ENCODE assay signal across 8 cellular contexts in the genomic region with DNA sequence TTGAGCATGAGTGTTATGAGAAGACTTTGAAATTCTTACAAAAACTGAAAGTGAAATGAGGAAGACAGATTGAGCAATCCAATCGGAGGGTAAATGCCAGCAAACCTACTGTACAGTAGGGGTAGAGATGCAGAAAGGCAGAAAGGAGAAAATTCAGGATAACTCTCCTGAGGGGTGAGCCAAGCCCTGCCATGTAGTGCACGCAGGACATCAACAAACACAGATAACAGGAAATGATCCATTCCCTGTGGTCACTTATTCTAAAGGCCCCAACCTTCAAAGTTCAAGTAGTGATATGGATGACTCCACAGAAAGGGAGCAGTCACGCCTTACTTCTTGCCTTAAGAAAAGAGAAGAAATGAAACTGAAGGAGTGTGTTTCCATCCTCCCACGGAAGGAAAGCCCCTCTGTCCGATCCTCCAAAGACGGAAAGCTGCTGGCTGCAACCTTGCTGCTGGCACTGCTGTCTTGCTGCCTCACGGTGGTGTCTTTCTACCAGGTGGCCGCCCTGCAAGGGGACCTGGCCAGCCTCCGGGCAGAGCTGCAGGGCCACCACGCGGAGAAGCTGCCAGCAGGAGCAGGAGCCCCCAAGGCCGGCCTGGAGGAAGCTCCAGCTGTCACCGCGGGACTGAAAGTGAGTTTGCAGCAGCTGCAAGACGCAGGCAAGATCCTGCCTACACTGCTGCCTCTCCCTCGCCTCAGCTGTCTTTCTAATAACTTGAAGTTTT. TPM values are rescaled to one million over a fixed set of nuclear protein-coding genes. Genes with fewer than 3 reads are reported as not detected.
DNase-seq lines count a peak whose midpoint lies in the region; ATAC-seq and TF ChIP-seq lines count a peak whose summit lies in the region.

Gene TNFSF13B (plus strand): TSS at position 118 of the 728 bp plus-strand sequence. CDS start 178 bp downstream, at position 296.

- ATAC-seq in GM18499 (IDR thresholded peaks at IDR 0.05; ENCODE audit: insufficient read depth, unreplicated experiment) (peak; percentile 57), HG02642 (IDR thresholded peaks at IDR 0.05; ENCODE audit: poor library complexity, unreplicated experiment) (peak; percentile 78), upper lobe of left lung (ENCODE audit: low FRiP score in 2 of 2) (peak; percentile 83)

- H3K4me1 ChIP-seq in neutrophil (ENCODE audit: control insufficient read depth in 1 of 2, insufficient read depth in 1 of 2, low read depth in 1 of 2, low read length in 1 of 2) (peaks cover 76 to 84% of the 10 kb centered on the region in 2 experiments), upper lobe of left lung (peaks cover 21 to 29% (median 25%) of the 10 kb centered on the region in 4 donors)

- peak in 1 of 4 donors; percentile 11 for TF ChIP-seq POLR2A in upper lobe of left lung (IDR thresholded peaks at IDR 0.05)

- peak; percentile 44 for TF ChIP-seq CTCF in neutrophil (IDR thresholded peaks at IDR 0.05)
- TF ChIP-seq CTCF in upper lobe of left lung (IDR thresholded peaks at IDR 0.05): peak in 1 of 6 experiments; percentile 11

- H3K4me3 ChIP-seq in neutrophil (ENCODE audit: low read depth in 1 of 2, low read length in 1 of 2) (peak within 1 kb of the TSS; percentile 75 to 86), upper lobe of left lung (peak within 1 kb of the TSS; percentile 36 to 55 (median 42))

- H3K27ac ChIP-seq in neutrophil (peak within 1 kb of the TSS; percentile 97), upper lobe of left lung (peak within 1 kb of the TSS; percentile 73 to 89 (median 84))

- TF ChIP-seq EP300 in upper lobe of left lung (IDR thresholded peaks at IDR 0.05): no peak

- DNase-seq in NCI-H524 treated with DMSO at 0.1 percent for 48 hours (lab: John Stamatoyannopoulos, UW) (peak; percentile 34), fibroblast of peridontal ligament (ENCODE audit: extremely low read depth) (peak; percentile 66), upper lobe of left lung (peak; percentile 68 to 84), NCI-H2196 (lab: John Stamatoyannopoulos, UW; ENCODE audit: unreplicated experiment) (no peak)
- peak; percentile 46 for DNase-seq in activated T-cell treated with anti-CD3 and anti-CD28 coated beads, Interleukin-2, amount 50 U/mL, for 1 hour

- H3K36me3 ChIP-seq in neutrophil (no peaks in the 10 kb centered on the region), upper lobe of left lung (no peaks in the 10 kb centered on the region)

- H3K27me3 ChIP-seq in neutrophil: no peaks in the 10 kb centered on the region
- H3K27me3 ChIP-seq in upper lobe of left lung: no peaks in the 10 kb centered on the region

- 7 to 13% methylated on average over 16 of the region's 16 CpGs for WGBS in upper lobe of left lung, 2 donors

- H3K9me3 ChIP-seq in neutrophil (no peaks in the 10 kb centered on the region), upper lobe of left lung (no peaks in the 10 kb centered on the region)

RNA-seq across cellular contexts. Expression of gene TNFSF13B, which starts in this region (rescaled TPM):
- 10 to 100 TPM; 14.0 to 34.6 (median 19.7) TPM for total RNA-seq in upper lobe of left lung
